In genomic region chr19:12774588-12775555, GRCh38 we compare ENCODE assay signal across 8 cellular contexts. TPM values are rescaled to one million over a fixed set of nuclear protein-coding genes. Genes with fewer than 3 reads are reported as not detected.
DNase-seq lines count a peak whose midpoint lies in the region; ATAC-seq, FAIRE-seq and TF ChIP-seq lines count a peak whose summit lies in the region.

Gene HOOK2, minus strand, starts transcription at chr19:12775552. Its CDS starts 103 bp downstream, at chr19:12775449.

- H4K20me1 ChIP-seq in KMS-11 (ENCODE audit: insufficient read depth), result no peaks in the 10 kb centered on the region

- CTCF ChIA-PET in activated B cell treated with CpG ODN at 0.5 μM for 24 hours (lab: Charles Lee), result interaction anchor here (1.3 to 9.1 kb wide), 2 partner anchors 9 to 21 kb away, joined by 9 to 278 read pairs; partner anchors contain the start of gene JUNB

- WGBS in esophagus muscularis mucosa, result 24% methylated on average over 26 of the region's 58 CpGs

- peak within 1 kb of the TSS; percentile 54; the same call in 1 of the 2 replicates for H2AFZ ChIP-seq in KMS-11 (ENCODE audit: low read depth)

- no peak for TF ChIP-seq EP300 in esophagus muscularis mucosa (IDR thresholded peaks at IDR 0.05)

- DNase-seq in activated B cell treated with CpG ODN at 0.5 μM for 24 hours, result no peak
- no peak for DNase-seq in esophagus muscularis mucosa (ENCODE audit: extremely low spot score)
- no peak for DNase-seq in natural killer cell
- DNase-seq in GM12891 (ENCODE audit: insufficient read length, low spot score), result no peak
- no peak for DNase-seq in middle frontal gyrus (ENCODE audit: extremely low spot score, low spot score)

- FAIRE-seq in GM12891 (lab: Jason Lieb, UNC), result no peak

- H3K9me3 Mint-ChIP-seq in activated B cell treated with CpG ODN at 0.5 μM for 24 hours, result no peaks in the 10 kb centered on the region
- H3K9me3 Mint-ChIP-seq in natural killer cell, result no peaks in the 10 kb centered on the region

- H3K4me2 ChIP-seq in KMS-11, result peak within 1 kb of the TSS; percentile 73

- H3K4me3 ChIP-seq in KMS-11 (IDR thresholded peaks at IDR 0.05; ENCODE audit: insufficient read depth, low read depth, low read length), result no peak within 1 kb of the TSS
- H3K4me3 ChIP-seq in esophagus muscularis mucosa, result peak within 1 kb of the TSS; percentile 64 to 87 (median 69)

- H3K4me1 Mint-ChIP-seq in activated B cell treated with CpG ODN at 0.5 μM for 24 hours (peaks cover 37% of the 10 kb centered on the region), natural killer cell (peaks cover 12 to 27% of the 10 kb centered on the region in 2 donors)

- intact Hi-C loops in activated B cell treated with CpG ODN at 0.5 μM for 24 hours (cut with micrococcal nuclease), result no loop called here
- intact Hi-C loops in esophagus muscularis mucosa (cut with DNase I), result no loop called here
- intact Hi-C loops in natural killer cell (cut with micrococcal nuclease), result no loop called here

- no peaks in the 10 kb centered on the region for H3K79me2 ChIP-seq in KMS-11 (ENCODE audit: insufficient read depth, low read depth)

- H3K27ac Mint-ChIP-seq in activated B cell treated with CpG ODN at 0.5 μM for 24 hours, result peak within 1 kb of the TSS; percentile 73
- peak within 1 kb of the TSS; percentile 72 to 85 for H3K27ac Mint-ChIP-seq in natural killer cell

- TF ChIP-seq POLR2A in GM18505 (IDR thresholded peaks at IDR 0.05; ENCODE audit: borderline replicate concordance, extremely low read depth, insufficient read depth, insufficient read length) (no peak), esophagus muscularis mucosa (IDR thresholded peaks at IDR 0.05; ENCODE audit: low read depth) (no peak), GM12891 (IDR thresholded peaks at IDR 0.05; ENCODE audit: low read depth, low read length) (no peak)

- no peaks in the 10 kb centered on the region for H3K27me3 Mint-ChIP-seq in activated B cell treated with CpG ODN at 0.5 μM for 24 hours
- no peaks in the 10 kb centered on the region for H3K27me3 Mint-ChIP-seq in natural killer cell (ENCODE audit: low read depth in 2 of 2)

- H3K4me1 ChIP-seq in KMS-11 (ENCODE audit: low read depth, poor library complexity, severe bottlenecking), result peaks cover 23% of the 10 kb centered on the region
- H3K4me1 ChIP-seq in esophagus muscularis mucosa, result peaks cover 38 to 47% (median 44%) of the 10 kb centered on the region in 4 donors

- H3K36me3 Mint-ChIP-seq in activated B cell treated with CpG ODN at 0.5 μM for 24 hours (ENCODE audit: low read depth) (no peaks in the 10 kb centered on the region), natural killer cell (no peaks in the 10 kb centered on the region)

- no peak within 1 kb of the TSS for H3K27ac ChIP-seq in KMS-11
- peak within 1 kb of the TSS; percentile 76 to 96 (median 95) for H3K27ac ChIP-seq in esophagus muscularis mucosa (replicated peaks in 1 of 4)

- no peaks in the 10 kb centered on the region for H3K9me3 ChIP-seq in esophagus muscularis mucosa

- H3K9ac ChIP-seq in KMS-11, result peak within 1 kb of the TSS; percentile 18; the same call in 1 of the 2 replicates

- H3K4me3 Mint-ChIP-seq in activated B cell treated with CpG ODN at 0.5 μM for 24 hours, result peak within 1 kb of the TSS; percentile 80
- H3K4me3 Mint-ChIP-seq in natural killer cell, result peak within 1 kb of the TSS; percentile 83

- POLR2A ChIA-PET in activated B cell treated with CpG ODN at 0.5 μM for 24 hours (lab: Charles Lee), result interaction anchor here (1.0 to 12.7 kb wide), 4 partner anchors 17 to 52 kb away, joined by 3 to 909 read pairs (median 5); partner anchors contain the start of genes JUNB and RNASEH2A

- no peak for TF ChIP-seq CTCF in KMS-11 (conservative IDR thresholded peaks at IDR 0.05; ENCODE audit: low read depth, low read length)
- TF ChIP-seq CTCF in activated B cell treated with CpG ODN at 0.5 μM for 24 hours (IDR thresholded peaks at IDR 0.05), result no peak
- TF ChIP-seq CTCF in esophagus muscularis mucosa (IDR thresholded peaks at IDR 0.05), result no peak
- no peak for TF ChIP-seq CTCF in natural killer cell (IDR thresholded peaks at IDR 0.05)

- no peaks in the 10 kb centered on the region for H3K27me3 ChIP-seq in KMS-11 (ENCODE audit: insufficient read depth, low read depth)
- H3K27me3 ChIP-seq in esophagus muscularis mucosa, result no peaks in the 10 kb centered on the region

- ATAC-seq in GM18505 (IDR thresholded peaks at IDR 0.05; ENCODE audit: unreplicated experiment) (peak; percentile 2), activated B cell treated with CpG ODN at 0.5 μM for 24 hours (ENCODE audit: low read depth) (no peak), natural killer cell (peak in 1 of 3 donors; percentile 11), HG03520 (IDR thresholded peaks at IDR 0.05; ENCODE audit: unreplicated experiment) (no peak)

- H3K36me3 ChIP-seq in KMS-11 (ENCODE audit: insufficient read depth) (no peaks in the 10 kb centered on the region), esophagus muscularis mucosa (peaks cover 0 to 14% (median 11%) of the 10 kb centered on the region in 4 donors)

TF ChIP-seq in GM12891, 5 proteins besides CTCF, POLR2A, EP300 and RAD21:
- no peak for TF ChIP-seq TAF1 (IDR thresholded peaks at IDR 0.05; ENCODE audit: low read depth, low read length)
- no peak for TF ChIP-seq SPI1 (IDR thresholded peaks at IDR 0.05; ENCODE audit: low read depth, low read length)
- TF ChIP-seq POLR2AphosphoS5 (IDR thresholded peaks at IDR 0.05; ENCODE audit: low read depth, low read length), result no peak
- TF ChIP-seq POU2F2 (IDR thresholded peaks at IDR 0.05; ENCODE audit: low read depth, low read length), result no peak
- no peak for TF ChIP-seq PAX5 (IDR thresholded peaks at IDR 0.05; ENCODE audit: insufficient read depth, low read length, severe bottlenecking)
TF ChIP-seq in GM12891: peak in this region for 0.

RNA-seq across cellular contexts. Expression of gene HOOK2, which starts in this region (rescaled TPM):
- total RNA-seq in activated B cell treated with CpG ODN at 0.5 μM for 24 hours (13.4 and 21.2 TPM in 2 replicates), esophagus muscularis mucosa (10 to 100 TPM in 3 of 4 donors, 1 to 10 TPM in 1; 7.1 to 17.0 (median 12.6) TPM), natural killer cell (10 to 100 TPM; 13.3 to 15.3 (median 13.9) TPM)
- 8.8 TPM for polyA plus RNA-seq in GM12891 (2012; ENCODE audit: low read depth, missing spikeins)
